Comparison of ENCODE assay signal across 23 cellular contexts in genomic region chr2:85850451-85850850, GRCh38. TPM values are rescaled to one million over a fixed set of nuclear protein-coding genes. Genes with fewer than 3 reads are reported as not detected.
A peak's percentile ranks its signal among the peaks of the same experiment; 100 is the strongest.
DNase-seq lines count a peak whose midpoint lies in the region; ATAC-seq and TF ChIP-seq lines count a peak whose summit lies in the region.
"Had no signal": no experiment of that assay in that cellular context is flagged by ENCODE, and none has a peak within 500 bp of the region (broad histone marks: within the 10 kb centered on the region; RNA-seq: fewer than 3 reads in every experiment).

No MANE protein-coding gene starts in this region.

- no peak for TF ChIP-seq CTCF in neural progenitor cell (IDR thresholded peaks at IDR 0.05)
- no peak for TF ChIP-seq CTCF in foreskin keratinocyte (conservative IDR thresholded peaks at IDR 0.05)

- H2AFZ ChIP-seq in neural progenitor cell (replicated peaks), result no peak overlapping the region

- no peaks in the 10 kb centered on the region for H4K20me1 ChIP-seq in neural progenitor cell (ENCODE audit: low read depth)

- H3K4me3 ChIP-seq in neural progenitor cell, result no peak overlapping the region
- H3K4me3 ChIP-seq: pancreas, suprapubic skin, uterus had no signal

- H3K79me2 ChIP-seq in neural progenitor cell (ENCODE audit: low read depth), result no peaks in the 10 kb centered on the region

- no peaks in the 10 kb centered on the region for H3K4me1 ChIP-seq in neural progenitor cell
- no peaks in the 10 kb centered on the region for H3K4me1 ChIP-seq in foreskin keratinocyte
- H3K4me1 ChIP-seq: uterus had no signal

- H3K27me3 Mint-ChIP-seq in activated CD8-positive, alpha-beta memory T cell treated with anti-CD3 and anti-CD28 coated beads, Interleukin-2, amount 10 ng/mL, durations not matched to agents 7 days and 5 days, result no peaks in the 10 kb centered on the region
- H3K27me3 Mint-ChIP-seq in activated naive CD8-positive, alpha-beta T cell treated with anti-CD3 and anti-CD28 coated beads, Interleukin-2, amount 50 U/mL, for 24 hours, result no peaks in the 10 kb centered on the region
- no peaks in the 10 kb centered on the region for H3K27me3 Mint-ChIP-seq in neural progenitor cell (ENCODE audit: insufficient read depth, low read depth)
- H3K27me3 Mint-ChIP-seq: brain had no signal

- no peak overlapping the region for H3K9ac ChIP-seq in neural progenitor cell

- H3K27me3 ChIP-seq in neural progenitor cell (no peaks in the 10 kb centered on the region), foreskin keratinocyte (no peaks in the 10 kb centered on the region)
- H3K27me3 ChIP-seq: pancreas, suprapubic skin, uterus had no signal

- no peak for ATAC-seq in activated CD8-positive, alpha-beta memory T cell treated with anti-CD3 and anti-CD28 coated beads, Interleukin-2, amount 10 ng/mL, durations not matched to agents 7 days and 5 days
- ATAC-seq in activated naive CD8-positive, alpha-beta T cell treated with anti-CD3 and anti-CD28 coated beads, Interleukin-2, amount 50 U/mL, for 24 hours, result no peak
- ATAC-seq in left lobe of liver (no peak), foreskin keratinocyte (no peak), GM21360 (IDR thresholded peaks at IDR 0.05; ENCODE audit: unreplicated experiment) (no peak)
- ATAC-seq: activated T-cell treated with anti-CD3 and anti-CD28 coated beads, Interleukin-2, amount 50 U/mL, for 4 hours; Panc1; pancreas; sciatic nerve had no signal

- no peak for DNase-seq in activated CD8-positive, alpha-beta memory T cell treated with anti-CD3 and anti-CD28 coated beads, Interleukin-2, amount 10 ng/mL, durations not matched to agents 7 days and 5 days
- no peak for DNase-seq in activated CD8-positive, alpha-beta memory T cell treated with anti-CD3 and anti-CD28 coated beads, Interleukin-2, amount 50 U/mL, for 48 hours
- DNase-seq in NCI-H2171 treated with DMSO at 0.1 percent for 48 hours (lab: John Stamatoyannopoulos, UW) (peak; percentile 14), neural progenitor cell (ENCODE audit: low spot score) (no peak), left lobe of liver (ENCODE audit: low spot score) (no peak), foreskin keratinocyte (no peak)
- DNase-seq in activated naive CD8-positive, alpha-beta T cell treated with anti-CD3 and anti-CD28 coated beads, Interleukin-2, amount 50 U/mL, for 24 hours, result no peak
- DNase-seq: activated CD4-positive, alpha-beta T cell treated with anti-CD3 and anti-CD28 coated beads, Interleukin-2, amount 50 U/mL, for 1 hour; activated T-cell treated with anti-CD3 and anti-CD28 coated beads, Interleukin-2, amount 50 U/mL, for 4 hours; effector CD8-positive, alpha-beta T cell; EL; H7; NCI-H1105; NCI-H2029 treated with DMSO at 0.1 percent for 48 hours; pancreas; SIG-M5; stimulated activated CD4-positive, alpha-beta T cell treated with anti-CD3 and anti-CD28 coated beads, Interleukin-15, amount 100 ng/mL, for 24 hours; uterus had no signal

- CTCF ChIA-PET in activated CD8-positive, alpha-beta memory T cell treated with anti-CD3 and anti-CD28 coated beads, Interleukin-2, amount 10 ng/mL, durations not matched to agents 7 days and 5 days (lab: Charles Lee), result interaction anchor here (1.6 to 10.3 kb wide), 4 partner anchors 9 to 229 kb away, joined by 5 to 99 read pairs (median 60); partner anchors contain the start of gene ST3GAL5

- no peaks in the 10 kb centered on the region for H3K36me3 ChIP-seq in neural progenitor cell
- H3K36me3 ChIP-seq: uterus had no signal

- H3F3A ChIP-seq in neural progenitor cell (ENCODE audit: low read depth), result no peaks in the 10 kb centered on the region

- peaks cover 77% of the 10 kb centered on the region for H3K36me3 Mint-ChIP-seq in activated CD8-positive, alpha-beta memory T cell treated with anti-CD3 and anti-CD28 coated beads, Interleukin-2, amount 10 ng/mL, durations not matched to agents 7 days and 5 days
- H3K36me3 Mint-ChIP-seq in activated naive CD8-positive, alpha-beta T cell treated with anti-CD3 and anti-CD28 coated beads, Interleukin-2, amount 50 U/mL, for 24 hours (ENCODE audit: low read depth), result peaks cover 49% of the 10 kb centered on the region
- peaks cover 12% of the 10 kb centered on the region for H3K36me3 Mint-ChIP-seq in neural progenitor cell

- H3K9me3 Mint-ChIP-seq in activated CD8-positive, alpha-beta memory T cell treated with anti-CD3 and anti-CD28 coated beads, Interleukin-2, amount 10 ng/mL, durations not matched to agents 7 days and 5 days (ENCODE audit: low read depth), result no peaks in the 10 kb centered on the region
- H3K9me3 Mint-ChIP-seq in activated naive CD8-positive, alpha-beta T cell treated with anti-CD3 and anti-CD28 coated beads, Interleukin-2, amount 50 U/mL, for 24 hours, result peaks cover 9% of the 10 kb centered on the region
- no peaks in the 10 kb centered on the region for H3K9me3 Mint-ChIP-seq in neural progenitor cell
- H3K9me3 Mint-ChIP-seq: brain had no signal

- H3K9me3 ChIP-seq in neural progenitor cell (ENCODE audit: low read depth), result no peaks in the 10 kb centered on the region
- H3K9me3 ChIP-seq: pancreas, suprapubic skin, uterus had no signal

- peak overlapping the region; percentile 59 for H3K27ac Mint-ChIP-seq in activated CD8-positive, alpha-beta memory T cell treated with anti-CD3 and anti-CD28 coated beads, Interleukin-2, amount 10 ng/mL, durations not matched to agents 7 days and 5 days
- peak overlapping the region; percentile 17 for H3K27ac Mint-ChIP-seq in activated naive CD8-positive, alpha-beta T cell treated with anti-CD3 and anti-CD28 coated beads, Interleukin-2, amount 50 U/mL, for 24 hours
- peak overlapping the region; percentile 44 for H3K27ac Mint-ChIP-seq in neural progenitor cell

- H3K4me1 Mint-ChIP-seq in activated CD8-positive, alpha-beta memory T cell treated with anti-CD3 and anti-CD28 coated beads, Interleukin-2, amount 10 ng/mL, durations not matched to agents 7 days and 5 days, result peaks cover 76% of the 10 kb centered on the region
- H3K4me1 Mint-ChIP-seq in activated naive CD8-positive, alpha-beta T cell treated with anti-CD3 and anti-CD28 coated beads, Interleukin-2, amount 50 U/mL, for 24 hours, result peaks cover 69% of the 10 kb centered on the region
- H3K4me1 Mint-ChIP-seq in neural progenitor cell, result no peaks in the 10 kb centered on the region
- H3K4me1 Mint-ChIP-seq: brain had no signal

- H3K27ac ChIP-seq in neural progenitor cell, result no peak overlapping the region
- no peak overlapping the region for H3K27ac ChIP-seq in foreskin keratinocyte
- H3K27ac ChIP-seq: pancreas, suprapubic skin had no signal

- peak overlapping the region; percentile 7 for H3K4me3 Mint-ChIP-seq in activated CD8-positive, alpha-beta memory T cell treated with anti-CD3 and anti-CD28 coated beads, Interleukin-2, amount 10 ng/mL, durations not matched to agents 7 days and 5 days
- no peak overlapping the region for H3K4me3 Mint-ChIP-seq in activated naive CD8-positive, alpha-beta T cell treated with anti-CD3 and anti-CD28 coated beads, Interleukin-2, amount 50 U/mL, for 24 hours
- H3K4me3 Mint-ChIP-seq in neural progenitor cell, result no peak overlapping the region
- H3K4me3 Mint-ChIP-seq: activated T-cell treated with anti-CD3 and anti-CD28 coated beads, Interleukin-2, amount 50 U/mL, for 4 hours; brain had no signal

- H3K4me2 ChIP-seq in neural progenitor cell, result no peak overlapping the region

RNA-seq across cellular contexts. Expression of gene ST3GAL5, which starts 38.3 kb away (rescaled TPM):
- 10 to 100 TPM; 73.9 to 74.0 TPM for total RNA-seq in activated CD8-positive, alpha-beta memory T cell treated with anti-CD3 and anti-CD28 coated beads, Interleukin-2, amount 10 ng/mL, durations not matched to agents 7 days and 5 days
- 9.7 and 9.9 TPM in 2 replicates for total RNA-seq in neural progenitor cell (ENCODE audit: low replicate concordance)
- 12.8 TPM for total RNA-seq in left lobe of liver
- 30.1 and 36.1 TPM in 2 replicates for total RNA-seq in foreskin keratinocyte
- polyA plus RNA-seq in foreskin keratinocyte, result 19.8 and 21.8 TPM in 2 replicates
